In genomic region chr2:149587950-149588487, GRCh38 we compare ENCODE assay signal across 8 cellular contexts. TPM values are rescaled to one million over a fixed set of nuclear protein-coding genes. Genes with fewer than 3 reads are reported as not detected.
DNase-seq lines count a peak whose midpoint lies in the region; ATAC-seq and TF ChIP-seq lines count a peak whose summit lies in the region.

No MANE protein-coding gene starts in this region.

- peak overlapping the region; percentile 91 for H3K4me3 Mint-ChIP-seq in Calu3 (ENCODE audit: low read depth, unreplicated experiment)
- peak overlapping the region; percentile 94 for H3K4me3 Mint-ChIP-seq in neural crest cell

- H3K36me3 Mint-ChIP-seq in Calu3 (ENCODE audit: insufficient read depth, unreplicated experiment) (peaks cover 27% of the 10 kb centered on the region), neural crest cell (ENCODE audit: low read depth) (peaks cover 6% of the 10 kb centered on the region)

- BruUV-seq in Calu3 (replicated peaks; lab: Mats Ljungman, UMichigan): TSS peak; percentile 35

- no peaks in the 10 kb centered on the region for H3K27me3 Mint-ChIP-seq in Calu3 (ENCODE audit: unreplicated experiment)
- no peaks in the 10 kb centered on the region for H3K27me3 Mint-ChIP-seq in neural crest cell (ENCODE audit: low read depth)

- peak overlapping the region; percentile 98 for H3K27ac Mint-ChIP-seq in Calu3 (ENCODE audit: unreplicated experiment)
- peak overlapping the region; percentile 93 for H3K27ac Mint-ChIP-seq in neural crest cell (ENCODE audit: unreplicated experiment)

- peak; percentile 16 for ATAC-seq in GM21423 (IDR thresholded peaks at IDR 0.05; ENCODE audit: unreplicated experiment)

- CTCF ChIA-PET in Calu3 (lab: Charles Lee): no interaction called here

- TF ChIP-seq CTCF in Calu3 (IDR thresholded peaks at IDR 0.05; ENCODE audit: unreplicated experiment) (no peak), choroid plexus epithelial cell (conservative IDR thresholded peaks at IDR 0.05; ENCODE audit: low read depth, low read length) (no peak), neural crest cell (conservative IDR thresholded peaks at IDR 0.05) (no peak)

- H3K4me1 Mint-ChIP-seq in Calu3 (ENCODE audit: low read depth, unreplicated experiment) (peaks cover 27% of the 10 kb centered on the region), neural crest cell (peaks cover 38% of the 10 kb centered on the region)

- intact Hi-C loops in Calu3 (cut with micrococcal nuclease; ENCODE audit: unreplicated experiment) (no loop called here), head of caudate nucleus (cut with DNase I) (no loop called here)

- DNase-seq in Calu3 (no peak), choroid plexus epithelial cell (ENCODE audit: low read depth) (no peak), neural crest cell (ENCODE audit: low read depth, low spot score) (no peak), C1 segment of cervical spinal cord (lab: John Stamatoyannopoulos, UW) (no peak), head of caudate nucleus (no peak), ecto neural progenitor cell (ENCODE audit: low spot score) (no peak)
- DNase-seq in Jurkat, Clone E6-1 (ENCODE audit: low read depth, low spot score): no peak

- peaks cover 3% of the 10 kb centered on the region for H3K9me3 Mint-ChIP-seq in Calu3 (ENCODE audit: low read depth, unreplicated experiment)
- no peaks in the 10 kb centered on the region for H3K9me3 Mint-ChIP-seq in neural crest cell

- H3K4me3 ChIP-seq in Jurkat, Clone E6-1 (ENCODE audit: low read length): peak overlapping the region; percentile 80
- H3K4me3 ChIP-seq in choroid plexus epithelial cell (ENCODE audit: low read depth, low read length): peak overlapping the region; percentile 90

RNA-seq across cellular contexts. Expression of gene MMADHC, which starts 0.4 kb away (rescaled TPM):
- 88.4 and 89.8 TPM in 2 replicates for total RNA-seq in Calu3 (2022)
- 154 TPM for polyA plus RNA-seq in Jurkat, Clone E6-1 (2012; ENCODE audit: insufficient read depth, insufficient read length)
- 83.9 and 86.5 TPM in 2 replicates for total RNA-seq in neural crest cell
